Comparison of ENCODE assay signal across 8 cellular contexts in the genomic region with DNA sequence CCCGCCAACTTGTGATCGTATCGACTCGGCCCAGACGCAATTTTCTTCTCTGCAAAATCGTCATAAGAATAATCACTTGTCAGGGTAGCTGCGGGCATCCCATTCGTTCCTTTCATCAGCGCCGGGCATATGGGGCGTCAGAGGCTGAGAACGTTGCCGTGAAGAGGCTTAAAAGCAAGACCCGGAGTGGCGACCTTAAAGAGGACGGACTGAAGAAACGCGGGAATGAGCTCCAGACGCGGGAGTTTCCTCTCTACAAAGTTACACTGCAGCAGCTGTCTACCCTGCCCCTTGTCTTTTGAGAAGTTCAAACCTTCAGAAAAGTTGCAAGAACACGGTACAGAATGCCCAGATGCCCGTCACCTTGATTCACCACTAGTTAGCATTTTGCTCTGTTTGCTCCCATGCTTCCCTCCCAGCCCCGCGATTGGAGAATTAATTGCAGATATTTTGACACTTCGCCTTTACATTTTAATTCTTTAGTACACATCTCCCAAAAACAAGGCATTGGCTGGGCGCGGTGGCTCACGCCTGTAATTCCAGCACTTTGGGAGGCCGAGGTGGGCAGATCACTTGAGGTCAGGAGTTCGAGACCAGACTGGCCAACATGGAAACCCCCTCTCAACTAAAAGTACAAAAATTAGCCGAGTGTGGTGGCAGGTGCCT. TPM values are rescaled to one million over a fixed set of nuclear protein-coding genes. Genes with fewer than 3 reads are reported as not detected.
DNase-seq lines count a peak whose midpoint lies in the region; FAIRE-seq and TF ChIP-seq lines count a peak whose summit lies in the region.

No MANE protein-coding gene starts in this region.

- H3K4me3 ChIP-seq in right atrium auricular region = peak overlapping the region; percentile 53 to 75
- H3K4me3 ChIP-seq in SJSA1 = peak overlapping the region; percentile 64
- peak overlapping the region; percentile 66 to 80 (median 72) for H3K4me3 ChIP-seq in H1 (ENCODE audit: extremely low read depth in 1 of 4, insufficient read depth in 2 of 4, low read depth in 3 of 4, low read length in 4 of 4)
- peak overlapping the region; percentile 82 to 93 for H3K4me3 ChIP-seq in neuronal stem cell (ENCODE audit: low read length in 2 of 2)

- H3K36me3 ChIP-seq in right atrium auricular region = no peaks in the 10 kb centered on the region
- no peaks in the 10 kb centered on the region for H3K36me3 ChIP-seq in SJSA1
- H3K36me3 ChIP-seq in H1 (ENCODE audit: control insufficient read depth in 2 of 4, insufficient read depth in 4 of 4, low read length in 3 of 4) = no peaks in the 10 kb centered on the region
- H3K36me3 ChIP-seq in neuronal stem cell (replicated peaks in 1 of 2; ENCODE audit: control insufficient read depth in 2 of 2, insufficient read depth in 2 of 2, low read length in 2 of 2) = peaks cover 3 to 26% of the 10 kb centered on the region in 2 donors

- DNase-seq in right atrium auricular region (ENCODE audit: low spot score) (no peak), cardiac septum (ENCODE audit: low spot score) (no peak), SJSA1 (ENCODE audit: low read depth in 1 of 2, low spot score in 2 of 2) (no peak), H1 (ENCODE audit: low read depth in 1 of 2, low spot score in 2 of 2) (no peak), neuronal stem cell (ENCODE audit: low spot score) (no peak), NCI-H128 (lab: John Stamatoyannopoulos, UW; ENCODE audit: unreplicated experiment) (no peak), GM19239 (ENCODE audit: insufficient read length, low spot score) (no peak), middle frontal gyrus (ENCODE audit: extremely low spot score, low spot score) (no peak)

- H3K79me2 ChIP-seq in H1 (ENCODE audit: control insufficient read depth in 1 of 2, insufficient read depth in 2 of 2, low read length in 2 of 2) = no peaks in the 10 kb centered on the region

- TF ChIP-seq RAD21 in H1 (IDR thresholded peaks at IDR 0.05 in 1 of 2, conservative IDR thresholded peaks at IDR 0.05 in 1 of 2; ENCODE audit: low read depth in 2 of 2, low read length in 2 of 2) = no peak

- no peak overlapping the region for H3K23ac ChIP-seq in H1 (ENCODE audit: insufficient read length)
- H3K23ac ChIP-seq in neuronal stem cell (ENCODE audit: low read depth, low read length, poor library complexity) = peak overlapping the region; percentile 50

- H3K23me2 ChIP-seq in H1 (ENCODE audit: low read depth, low read length) = peaks cover 9% of the 10 kb centered on the region

- H2AK5ac ChIP-seq in H1 (ENCODE audit: low read depth, low read length) (no peak overlapping the region), neuronal stem cell (ENCODE audit: low read depth, low read length) (peak overlapping the region; percentile 43)

- H3K14ac ChIP-seq in H1 (ENCODE audit: insufficient read length) = no peak overlapping the region
- no peak overlapping the region for H3K14ac ChIP-seq in neuronal stem cell (ENCODE audit: low read length)

- CTCF ChIA-PET in H1 (lab: Charles Lee; ENCODE audit: partially characterized antibody) = interaction anchor here (0.6 to 10.9 kb wide), 17 partner anchors 9 to 899 kb away, joined by 3 to 132 read pairs (median 5); partner anchors contain the start of gene PGD

- POLR2A ChIA-PET in H1 (lab: Charles Lee; ENCODE audit: partially characterized antibody) = interaction anchor here (0.6 to 3.7 kb wide), 13 partner anchors 10 to 928 kb away, joined by 3 to 23 read pairs (median 7); partner anchors contain the start of genes CORT, DFFA and PGD

- H3K56ac ChIP-seq in H1 (replicated peaks; ENCODE audit: insufficient read length, low read depth, low read length) = peak overlapping the region; percentile 17

- H3K4me1 ChIP-seq in right atrium auricular region (peaks cover 0 to 18% of the 10 kb centered on the region in 2 donors), SJSA1 (replicated peaks) (peaks cover 15% of the 10 kb centered on the region), H1 (replicated peaks in 1 of 4; ENCODE audit: control insufficient read depth in 3 of 4, insufficient read depth in 4 of 4, low read length in 3 of 4) (peaks cover 0 to 5% (median under 1%) of the 10 kb centered on the region in 4 experiments; a peak in 4 of 7 replicates), neuronal stem cell (ENCODE audit: control insufficient read depth in 2 of 2, insufficient read depth in 1 of 2, low read depth in 1 of 2, low read length in 2 of 2) (peaks cover 8 to 10% of the 10 kb centered on the region in 2 donors)

- H4K91ac ChIP-seq in H1 (replicated peaks; ENCODE audit: insufficient read length, low read length) (peak overlapping the region; percentile 39), neuronal stem cell (ENCODE audit: low read depth, low read length, poor library complexity) (no peak overlapping the region)

- H3K9me3 ChIP-seq in right atrium auricular region (no peaks in the 10 kb centered on the region), SJSA1 (replicated peaks) (no peaks in the 10 kb centered on the region), H1 (ENCODE audit: insufficient read depth in 2 of 2, low read depth in 1 of 2, low read length in 1 of 2) (no peaks in the 10 kb centered on the region), neuronal stem cell (replicated peaks in 1 of 2; ENCODE audit: control insufficient read depth in 2 of 2, insufficient read depth in 1 of 2, low read depth in 1 of 2, low read length in 2 of 2) (no peaks in the 10 kb centered on the region)

- no peak overlapping the region for H2BK15ac ChIP-seq in H1 (ENCODE audit: low read length)
- peak overlapping the region; percentile 61 for H2BK15ac ChIP-seq in neuronal stem cell (ENCODE audit: low read length)

- WGBS in H1 (ENCODE audit: extremely low coverage in 1 of 2, insufficient coverage in 1 of 2, insufficient read length in 1 of 2, insufficient replicate concordance in 2 of 2, low coverage in 1 of 2, low lambda C conversion rate in 2 of 2, missing lambda C conversion rate in 1 of 2), 2 experiments = 33% methylated on average over 29 of the region's 31 CpGs; no CpG with 5 or more reads in 1 of the 2 experiments
- WGBS in neuronal stem cell (ENCODE audit: extremely low coverage in 2 of 2, insufficient read length in 2 of 2, insufficient replicate concordance in 1 of 2), 2 donors = no CpG with 5 or more reads among the region's 31 CpGs

- H3K79me1 ChIP-seq in H1 (ENCODE audit: low read depth, low read length) (no peaks in the 10 kb centered on the region), neuronal stem cell (ENCODE audit: low read depth, low read length) (peaks cover 11% of the 10 kb centered on the region)

- H3K18ac ChIP-seq in H1 (ENCODE audit: extremely low read depth, low read length) (peak overlapping the region; percentile 19; the same call in 1 of the 2 replicates), neuronal stem cell (ENCODE audit: low read length) (peak overlapping the region; percentile 96)

- H4K8ac ChIP-seq in H1 (ENCODE audit: extremely low read depth, insufficient read depth, low read length) (peak overlapping the region; percentile 99; the same call in 1 of the 2 replicates), neuronal stem cell (ENCODE audit: low read depth, low read length) (no peak overlapping the region)

- H3K4ac ChIP-seq in H1 (replicated peaks; ENCODE audit: insufficient read length, low read depth, low read length) (peak overlapping the region; percentile 21), neuronal stem cell (ENCODE audit: low read length) (no peak overlapping the region)

- TF ChIP-seq EP300 in H1 (IDR thresholded peaks at IDR 0.05; ENCODE audit: borderline replicate concordance in 1 of 2, low read depth in 2 of 2, low read length in 2 of 2) = no peak

- peak overlapping the region; percentile 9 for H4K5ac ChIP-seq in H1 (ENCODE audit: insufficient read length, low read depth, low read length)

- peak overlapping the region in 3 of 4 experiments; percentile 80 to 94 (median 94); a peak in 6 of 7 replicates for H3K9ac ChIP-seq in H1 (replicated peaks in 1 of 4; ENCODE audit: extremely low read depth in 1 of 4, low read depth in 3 of 4, low read length in 3 of 4)
- H3K9ac ChIP-seq in neuronal stem cell (ENCODE audit: low read depth, low read length, poor library complexity) = peak overlapping the region; percentile 97

- peak overlapping the region; percentile 63 to 70 for H3K27ac ChIP-seq in right atrium auricular region
- H3K27ac ChIP-seq in SJSA1 = peak overlapping the region; percentile 71
- H3K27ac ChIP-seq in H1 (ENCODE audit: low read depth, low read length) = peak overlapping the region; percentile 96; the same call in 1 of the 2 replicates
- H3K27ac ChIP-seq in neuronal stem cell (replicated peaks; ENCODE audit: low read length) = no peak overlapping the region

- H2BK5ac ChIP-seq in H1 (ENCODE audit: low read depth, low read length) (peak overlapping the region; percentile 72; the same call in 1 of the 2 replicates), neuronal stem cell (ENCODE audit: low read length) (no peak overlapping the region)

- intact Hi-C loops in cardiac septum (cut with DNase I) = loop anchor here (2.0 kb wide), 3 partner anchors 32 to 64 kb away; partner anchors contain the start of genes PEX14 and PGD

- H2AFZ ChIP-seq in H1 (ENCODE audit: low read length) = peak overlapping the region; percentile 74
- H2AFZ ChIP-seq in neuronal stem cell (ENCODE audit: low read length) = peak overlapping the region; percentile 97

- FAIRE-seq in H1 (lab: Jason Lieb, UNC) (no peak), GM19239 (lab: Jason Lieb, UNC) (no peak)

- H2BK120ac ChIP-seq in H1 (replicated peaks; ENCODE audit: low read depth, low read length) (no peak overlapping the region), neuronal stem cell (ENCODE audit: low read depth, low read length) (no peak overlapping the region)

- no peaks in the 10 kb centered on the region for H3K27me3 ChIP-seq in right atrium auricular region
- H3K27me3 ChIP-seq in SJSA1 (replicated peaks) = no peaks in the 10 kb centered on the region
- H3K27me3 ChIP-seq in H1 (replicated peaks in 1 of 4; ENCODE audit: control insufficient read depth in 3 of 4, extremely low read depth in 1 of 4, insufficient read depth in 3 of 4, low read length in 3 of 4) = no peaks in the 10 kb centered on the region
- no peaks in the 10 kb centered on the region for H3K27me3 ChIP-seq in neuronal stem cell (ENCODE audit: control insufficient read depth in 3 of 3, insufficient read depth in 3 of 3, low read depth in 1 of 3, low read length in 3 of 3)

- no peak overlapping the region for H2BK20ac ChIP-seq in H1 (ENCODE audit: low read length)

- TF ChIP-seq CTCF in right atrium auricular region (IDR thresholded peaks at IDR 0.05) (no peak), H1 (IDR thresholded peaks at IDR 0.05; ENCODE audit: control extremely low read depth in 1 of 3, insufficient read depth in 1 of 3, low read depth in 1 of 3, low read length in 3 of 3) (no peak)

- H3K4me2 ChIP-seq in H1 (ENCODE audit: insufficient read depth in 1 of 2, low read depth in 2 of 2, low read length in 2 of 2) (peak overlapping the region; percentile 55 to 100), neuronal stem cell (ENCODE audit: insufficient read depth, low read length, poor library complexity, severe bottlenecking) (peak overlapping the region; percentile 88)

- H2BK12ac ChIP-seq in H1 (ENCODE audit: low read depth, low read length) (no peak overlapping the region), neuronal stem cell (ENCODE audit: low read length) (no peak overlapping the region)

- H4K20me1 ChIP-seq in H1 (replicated peaks in 1 of 2; ENCODE audit: control insufficient read depth in 1 of 2, insufficient read depth in 2 of 2, low read length in 2 of 2) = no peaks in the 10 kb centered on the region

- no peak for TF ChIP-seq POLR2A in H1 (IDR thresholded peaks at IDR 0.05; ENCODE audit: control extremely low read depth in 1 of 2, low read depth in 2 of 2, low read length in 2 of 2)

RNA-seq across cellular contexts. Expression of gene CENPS, which starts 1.0 kb away (rescaled TPM):
- total RNA-seq in right atrium auricular region = 1 to 10 TPM; 1.9 to 3.4 TPM
- total RNA-seq in cardiac septum = 7.3 TPM
- total RNA-seq in SJSA1 (2014; rRNA removed; shearing (Covaris generic)) = 4.9 and 14.6 TPM in 2 replicates
- total RNA-seq in H1 (2021; fragmentation: NEBNext Ultra II Directional; extraction: Animal tissue kit (Norgen Biotek cat#: 25700)) = 15.7 and 20.3 TPM in 2 replicates
- 7.8 and 9.2 TPM in 2 replicates for polyA plus RNA-seq in H1 (2011; rRNA removed)
- polyA plus RNA-seq in H1 (2011; cell fraction: cytosol; rRNA removed) = 9.1 TPM
- 10.4 TPM for polyA plus RNA-seq in H1 (2011; cell fraction: nucleus; rRNA removed)
- polyA plus RNA-seq in H1 (2012, experiment 1 of 2) = 13.9 to 20.0 TPM (median 15.4 TPM) in 4 replicates
- polyA plus RNA-seq in H1 (2012, experiment 2 of 2) = 8.4 TPM
- polyA plus RNA-seq in H1 (2013, experiment 1 of 2) = 35.0 TPM
- polyA plus RNA-seq in H1 (2013, experiment 2 of 2) = 30.2 TPM
- 2.6 and 3.2 TPM in 2 replicates for polyA minus RNA-seq in H1 (2011; rRNA and poly(A)+ RNA removed)
- polyA minus RNA-seq in H1 (2011; cell fraction: cytosol; rRNA and poly(A)+ RNA removed) = 5.4 TPM
- polyA minus RNA-seq in H1 (2011; cell fraction: nucleus; rRNA and poly(A)+ RNA removed) = 15.0 TPM
- polyA plus RNA-seq in neuronal stem cell (2013, experiment 1 of 2) = 25.9 TPM
- polyA plus RNA-seq in neuronal stem cell (2013, experiment 2 of 2) = 26.8 TPM

RNA-seq across cellular contexts. Expression of gene CORT, which starts 18.6 kb away (rescaled TPM):
- total RNA-seq in right atrium auricular region = not detected
- not detected for total RNA-seq in cardiac septum
- 1.7 TPM in 1 of 2 replicates, not detected in the other for total RNA-seq in SJSA1 (2014; rRNA removed; shearing (Covaris generic))
- 0.30 and 0.38 TPM in 2 replicates for total RNA-seq in H1 (2021; fragmentation: NEBNext Ultra II Directional; extraction: Animal tissue kit (Norgen Biotek cat#: 25700))
- polyA plus RNA-seq in H1 (2011; rRNA removed) = 0.09 and 0.15 TPM in 2 replicates
- 0.18 TPM for polyA plus RNA-seq in H1 (2011; cell fraction: cytosol; rRNA removed)
- 0.16 TPM for polyA plus RNA-seq in H1 (2011; cell fraction: nucleus; rRNA removed)
- polyA plus RNA-seq in H1 (2012, experiment 1 of 2) = 0.83 to 1.3 TPM (median 0.98 TPM) in 4 replicates
- polyA plus RNA-seq in H1 (2012, experiment 2 of 2) = not detected
- polyA plus RNA-seq in H1 (2013, experiment 1 of 2) = 0.85 TPM
- 0.72 TPM for polyA plus RNA-seq in H1 (2013, experiment 2 of 2)
- 0.38 TPM in 1 of 2 replicates, not detected in the other for polyA minus RNA-seq in H1 (2011; rRNA and poly(A)+ RNA removed)
- not detected for polyA minus RNA-seq in H1 (2011; cell fraction: cytosol; rRNA and poly(A)+ RNA removed)
- polyA minus RNA-seq in H1 (2011; cell fraction: nucleus; rRNA and poly(A)+ RNA removed) = not detected
- 2.8 TPM for polyA plus RNA-seq in neuronal stem cell (2013, experiment 1 of 2)
- polyA plus RNA-seq in neuronal stem cell (2013, experiment 2 of 2) = 2.8 TPM

RNA-seq across cellular contexts. Expression of gene PGD, which starts 32.3 kb away (rescaled TPM):
- total RNA-seq in right atrium auricular region = 10 to 100 TPM; 51.1 to 59.9 TPM
- total RNA-seq in cardiac septum = 26.4 TPM
- total RNA-seq in SJSA1 (2014; rRNA removed; shearing (Covaris generic)) = 44.6 and 55.6 TPM in 2 replicates
- total RNA-seq in H1 (2021; fragmentation: NEBNext Ultra II Directional; extraction: Animal tissue kit (Norgen Biotek cat#: 25700)) = 331 and 340 TPM in 2 replicates
- 191 and 227 TPM in 2 replicates for polyA plus RNA-seq in H1 (2011; rRNA removed)
- polyA plus RNA-seq in H1 (2011; cell fraction: cytosol; rRNA removed) = 167 TPM
- 268 TPM for polyA plus RNA-seq in H1 (2011; cell fraction: nucleus; rRNA removed)
- 293 to 422 TPM (median 413 TPM) in 4 replicates for polyA plus RNA-seq in H1 (2012, experiment 1 of 2)
- 448 TPM for polyA plus RNA-seq in H1 (2012, experiment 2 of 2)
- 229 TPM for polyA plus RNA-seq in H1 (2013, experiment 1 of 2)
- polyA plus RNA-seq in H1 (2013, experiment 2 of 2) = 225 TPM
- polyA minus RNA-seq in H1 (2011; rRNA and poly(A)+ RNA removed) = 244 and 265 TPM in 2 replicates
- 132 TPM for polyA minus RNA-seq in H1 (2011; cell fraction: cytosol; rRNA and poly(A)+ RNA removed)
- 90.0 TPM for polyA minus RNA-seq in H1 (2011; cell fraction: nucleus; rRNA and poly(A)+ RNA removed)
- polyA plus RNA-seq in neuronal stem cell (2013, experiment 1 of 2) = 253 TPM
- polyA plus RNA-seq in neuronal stem cell (2013, experiment 2 of 2) = 255 TPM

RNA-seq across cellular contexts. Expression of gene DFFA, which starts 41.1 kb away (rescaled TPM):
- total RNA-seq in right atrium auricular region (10 to 100 TPM; 17.6 to 19.0 TPM), cardiac septum (22.8 TPM)
- 40.6 and 45.7 TPM in 2 replicates for total RNA-seq in SJSA1 (2014; rRNA removed; shearing (Covaris generic))
- 78.3 and 79.9 TPM in 2 replicates for total RNA-seq in H1 (2021; fragmentation: NEBNext Ultra II Directional; extraction: Animal tissue kit (Norgen Biotek cat#: 25700))
- polyA plus RNA-seq in H1 (2011; rRNA removed) = 30.9 and 34.3 TPM in 2 replicates
- polyA plus RNA-seq in H1 (2011; cell fraction: cytosol; rRNA removed) = 47.3 TPM
- polyA plus RNA-seq in H1 (2011; cell fraction: nucleus; rRNA removed) = 42.0 TPM
- polyA plus RNA-seq in H1 (2012, experiment 1 of 2) = 56.9 to 66.5 TPM (median 58.3 TPM) in 4 replicates
- polyA plus RNA-seq in H1 (2012, experiment 2 of 2) = 39.2 TPM
- polyA plus RNA-seq in H1 (2013, experiment 1 of 2) = 67.7 TPM
- polyA plus RNA-seq in H1 (2013, experiment 2 of 2) = 66.3 TPM
- polyA minus RNA-seq in H1 (2011; rRNA and poly(A)+ RNA removed) = 91.2 and 91.8 TPM in 2 replicates
- 26.5 TPM for polyA minus RNA-seq in H1 (2011; cell fraction: cytosol; rRNA and poly(A)+ RNA removed)
- 45.0 TPM for polyA minus RNA-seq in H1 (2011; cell fraction: nucleus; rRNA and poly(A)+ RNA removed)
- 40.1 TPM for polyA plus RNA-seq in neuronal stem cell (2013, experiment 1 of 2)
- 41.7 TPM for polyA plus RNA-seq in neuronal stem cell (2013, experiment 2 of 2)

RNA-seq across cellular contexts. Expression of gene PEX14, which starts 43.6 kb away (rescaled TPM):
- total RNA-seq in right atrium auricular region (10 to 100 TPM; 13.7 to 14.5 TPM), cardiac septum (17.7 TPM)
- 13.8 and 14.0 TPM in 2 replicates for total RNA-seq in SJSA1 (2014; rRNA removed; shearing (Covaris generic))
- 19.8 and 25.5 TPM in 2 replicates for total RNA-seq in H1 (2021; fragmentation: NEBNext Ultra II Directional; extraction: Animal tissue kit (Norgen Biotek cat#: 25700))
- polyA plus RNA-seq in H1 (2011; rRNA removed) = 13.0 and 24.0 TPM in 2 replicates
- 19.1 TPM for polyA plus RNA-seq in H1 (2011; cell fraction: cytosol; rRNA removed)
- polyA plus RNA-seq in H1 (2011; cell fraction: nucleus; rRNA removed) = 23.0 TPM
- polyA plus RNA-seq in H1 (2012, experiment 1 of 2) = 12.3 to 26.3 TPM (median 24.9 TPM) in 4 replicates
- 22.9 TPM for polyA plus RNA-seq in H1 (2012, experiment 2 of 2)
- polyA plus RNA-seq in H1 (2013, experiment 1 of 2) = 20.4 TPM
- 23.6 TPM for polyA plus RNA-seq in H1 (2013, experiment 2 of 2)
- 7.1 and 7.4 TPM in 2 replicates for polyA minus RNA-seq in H1 (2011; rRNA and poly(A)+ RNA removed)
- polyA minus RNA-seq in H1 (2011; cell fraction: cytosol; rRNA and poly(A)+ RNA removed) = 11.6 TPM
- polyA minus RNA-seq in H1 (2011; cell fraction: nucleus; rRNA and poly(A)+ RNA removed) = 10.0 TPM
- 24.5 TPM for polyA plus RNA-seq in neuronal stem cell (2013, experiment 1 of 2)
- polyA plus RNA-seq in neuronal stem cell (2013, experiment 2 of 2) = 24.4 TPM
